Comparison of ENCODE assay signal across 3 cellular contexts in the genomic region with DNA sequence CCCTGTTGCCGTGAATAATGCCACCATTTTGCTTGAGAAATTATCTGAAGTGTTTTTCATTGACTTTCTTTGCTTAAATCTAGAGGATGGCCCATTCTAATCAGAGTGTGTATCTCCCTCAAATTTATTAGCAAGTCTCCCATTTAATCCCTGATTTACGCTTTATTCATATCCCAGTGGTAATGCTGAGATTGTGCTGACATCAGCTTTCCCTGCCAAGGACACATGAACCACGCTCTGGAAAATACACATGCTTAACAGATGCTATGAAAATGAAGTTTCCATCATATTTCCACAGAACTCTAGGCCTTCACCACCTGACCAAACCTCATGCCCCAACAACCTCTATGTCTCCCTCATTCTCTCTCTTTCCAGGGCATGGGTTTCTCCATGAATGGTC.
A peak's percentile ranks its signal among the peaks of the same experiment; 100 is the strongest.
TF ChIP-seq lines count a peak whose summit lies in the region.

No MANE protein-coding gene starts in this region.

TF ChIP-seq in HepG2, 621 proteins besides CTCF, POLR2A, EP300 and RAD21:
- TF ChIP-seq MAFK (conservative IDR thresholded peaks at IDR 0.05 in 1 of 2, IDR thresholded peaks at IDR 0.05 in 1 of 2; ENCODE audit: low read length in 2 of 2) (peak; percentile 80 to 91), MAFF (IDR thresholded peaks at IDR 0.05; ENCODE audit: low read depth, low read length) (peak; percentile 79), ZNF138 (CRISPR knock-in tag; IDR thresholded peaks at IDR 0.05; ENCODE audit: low read depth) (no peak)

TF ChIP-seq in A549, 52 proteins besides CTCF, POLR2A, EP300 and RAD21:
- TF ChIP-seq MAFK (IDR thresholded peaks at IDR 0.05; ENCODE audit: partially characterized antibody) = peak; percentile 80
- TF ChIP-seq, protein P1, sequence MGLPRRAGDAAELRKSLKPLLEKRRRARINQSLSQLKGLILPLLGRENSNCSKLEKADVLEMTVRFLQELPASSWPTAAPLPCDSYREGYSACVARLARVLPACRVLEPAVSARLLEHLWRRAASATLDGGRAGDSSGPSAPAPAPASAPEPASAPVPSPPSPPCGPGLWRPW (IDR thresholded peaks at IDR 0.05) = no peak

TF ChIP-seq in IMR-90, 13 proteins besides CTCF, POLR2A, EP300 and RAD21:
- TF ChIP-seq MAFK (IDR thresholded peaks at IDR 0.05; ENCODE audit: low read depth, low read length) = peak; percentile 85
- no peak for TF ChIP-seq CEBPB (IDR thresholded peaks at IDR 0.05; ENCODE audit: low read depth, low read length)
